ENCODE assay signal across 18 cellular contexts in genomic region chr2:197668296-197668695, GRCh38. TPM values are rescaled to one million over a fixed set of nuclear protein-coding genes. Genes with fewer than 3 reads are reported as not detected.
DNase-seq lines count a peak whose midpoint lies in the region; ATAC-seq and TF ChIP-seq lines count a peak whose summit lies in the region.
"Had no signal": no experiment of that assay in that cellular context is flagged by ENCODE, and none has a peak within 500 bp of the region (broad histone marks: within the 10 kb centered on the region; RNA-seq: fewer than 3 reads in every experiment).

No MANE protein-coding gene starts in this region.

- TF ChIP-seq CTCF in PC-3 (conservative IDR thresholded peaks at IDR 0.05; ENCODE audit: low read depth, low read length) = no peak
- no peak for TF ChIP-seq CTCF in foreskin keratinocyte (conservative IDR thresholded peaks at IDR 0.05)
- no peak for TF ChIP-seq CTCF in upper lobe of right lung (IDR thresholded peaks at IDR 0.05)

- H2AFZ ChIP-seq in PC-3 (ENCODE audit: low read length) = no peak overlapping the region

- peak; percentile 4 for DNase-seq in HPDE6-E6E7 (ENCODE audit: extremely low spot score)
- DNase-seq in PC-3 = peak; percentile 24
- peak; percentile 27 to 69 for DNase-seq in foreskin keratinocyte
- no peak for DNase-seq in upper lobe of right lung
- DNase-seq in T-helper 2 cell treated with Interferon-gamma antibody and Interleukin-4, amounts not matched to agents 5 μg/mL and 100 μg/mL, for 36 hours (ENCODE audit: low spot score) = no peak
- DNase-seq in NCI-H1436 treated with DMSO at 0.1 percent for 48 hours (lab: John Stamatoyannopoulos, UW) = no peak
- DNase-seq in MG63 = no peak
- DNase-seq: BE2C; CD4-positive, alpha-beta memory T cell; DMS153; DMS79 treated with DMSO at 0.1 percent for 48 hours; EL; GOT3; HFFc6 had no signal

- no peaks in the 10 kb centered on the region for H3K36me3 ChIP-seq in PC-3 (ENCODE audit: low read depth, low read length)
- H3K36me3 ChIP-seq in upper lobe of right lung = no peaks in the 10 kb centered on the region
- no peaks in the 10 kb centered on the region for H3K36me3 ChIP-seq in MG63
- H3K36me3 ChIP-seq: BE2C, HAP-1 had no signal

- H3K4me3 ChIP-seq in PC-3 (ENCODE audit: low read length) = no peak overlapping the region
- no peak overlapping the region for H3K4me3 ChIP-seq in upper lobe of right lung
- H3K4me3 ChIP-seq in MG63 = no peak overlapping the region
- H3K4me3 ChIP-seq: A549, HAP-1 had no signal

- H3K9me3 ChIP-seq in PC-3 (ENCODE audit: low read length) (no peaks in the 10 kb centered on the region), upper lobe of right lung (no peaks in the 10 kb centered on the region), MG63 (peaks cover 5% of the 10 kb centered on the region; the same call in 1 of the 2 replicates)

- H3K27ac Mint-ChIP-seq in T-helper 2 cell treated with Interferon-gamma antibody and Interleukin-4, amounts not matched to agents 5 μg/mL and 100 μg/mL, for 36 hours = no peak overlapping the region
- H3K27ac Mint-ChIP-seq: CD4-positive, alpha-beta memory T cell; HFFc6 had no signal

- BruUV-seq in PC-3 (replicated peaks; lab: Mats Ljungman, UMichigan) = no TSS peak

- H3K9me3 Mint-ChIP-seq in T-helper 2 cell treated with Interferon-gamma antibody and Interleukin-4, amounts not matched to agents 5 μg/mL and 100 μg/mL, for 36 hours = peaks cover 19% of the 10 kb centered on the region
- H3K9me3 Mint-ChIP-seq: HFFc6 had no signal

- H3K27me3 Mint-ChIP-seq in T-helper 2 cell treated with Interferon-gamma antibody and Interleukin-4, amounts not matched to agents 5 μg/mL and 100 μg/mL, for 36 hours (ENCODE audit: low read depth) = peaks cover 22% of the 10 kb centered on the region

- no peaks in the 10 kb centered on the region for H3K36me3 Mint-ChIP-seq in T-helper 2 cell treated with Interferon-gamma antibody and Interleukin-4, amounts not matched to agents 5 μg/mL and 100 μg/mL, for 36 hours (ENCODE audit: low read depth)

- no peak overlapping the region for H3K4me2 ChIP-seq in PC-3 (ENCODE audit: low read length)
- H3K4me2 ChIP-seq: A549 had no signal

- no peaks in the 10 kb centered on the region for H4K20me1 ChIP-seq in PC-3 (ENCODE audit: low read length)

- H3K9ac ChIP-seq in PC-3 (ENCODE audit: low read length) = no peak overlapping the region

- H3K27me3 ChIP-seq in PC-3 (ENCODE audit: low read length) (no peaks in the 10 kb centered on the region), foreskin keratinocyte (no peaks in the 10 kb centered on the region), upper lobe of right lung (no peaks in the 10 kb centered on the region), MG63 (no peaks in the 10 kb centered on the region)

- ATAC-seq in PC-3 (peak; percentile 38; the same call in 1 of the 2 replicates), foreskin keratinocyte (peak; percentile 82), upper lobe of right lung (peak; percentile 23)
- ATAC-seq: A549 had no signal

- H3K4me3 Mint-ChIP-seq in T-helper 2 cell treated with Interferon-gamma antibody and Interleukin-4, amounts not matched to agents 5 μg/mL and 100 μg/mL, for 36 hours = no peak overlapping the region
- H3K4me3 Mint-ChIP-seq: HFFc6 had no signal

- intact Hi-C loops in PC-3 (cut with micrococcal nuclease) (no loop called here), upper lobe of right lung (cut with DNase I) (no loop called here)

- H3K27ac ChIP-seq in PC-3 (ENCODE audit: low read length) (no peak overlapping the region), foreskin keratinocyte (no peak overlapping the region), upper lobe of right lung (no peak overlapping the region)
- H3K27ac ChIP-seq: A549, C4-2B had no signal

- H3K79me2 ChIP-seq in PC-3 (ENCODE audit: low read length) = no peaks in the 10 kb centered on the region

- no peaks in the 10 kb centered on the region for H3K9me2 ChIP-seq in PC-3 (replicated peaks; ENCODE audit: low read length)

- CTCF ChIA-PET in PC-3 (lab: Charles Lee) = no interaction called here

- H3F3A ChIP-seq in PC-3 (ENCODE audit: low read length, unreplicated experiment) = no peaks in the 10 kb centered on the region

- no peaks in the 10 kb centered on the region for H3K4me1 ChIP-seq in PC-3 (ENCODE audit: insufficient read depth, low read length)
- no peaks in the 10 kb centered on the region for H3K4me1 ChIP-seq in foreskin keratinocyte
- no peaks in the 10 kb centered on the region for H3K4me1 ChIP-seq in upper lobe of right lung
- H3K4me1 ChIP-seq: A549, BE2C had no signal

- peaks cover 4% of the 10 kb centered on the region for H3K4me1 Mint-ChIP-seq in T-helper 2 cell treated with Interferon-gamma antibody and Interleukin-4, amounts not matched to agents 5 μg/mL and 100 μg/mL, for 36 hours (ENCODE audit: low read depth)
- H3K4me1 Mint-ChIP-seq: CD4-positive, alpha-beta memory T cell had no signal

- POLR2A ChIA-PET in PC-3 (lab: Charles Lee; ENCODE audit: unreplicated experiment) = no interaction called here

RNA-seq across cellular contexts. Expression of gene RFTN2, which starts 7.1 kb away (rescaled TPM):
- total RNA-seq in PC-3 (2014; rRNA removed) = 0.07 TPM in 1 of 2 replicates, not detected in the other
- not detected in 2 replicates for total RNA-seq in foreskin keratinocyte
- not detected in 2 replicates for polyA plus RNA-seq in foreskin keratinocyte
- 12.3 TPM for total RNA-seq in upper lobe of right lung
- total RNA-seq in MG63 (2014; rRNA removed; shearing (Covaris generic); ENCODE audit: low replicate concordance) = 0.07 TPM in 2 replicates
- total RNA-seq: CD4-positive, alpha-beta memory T cell; HT-29 had no signal

RNA-seq across cellular contexts. Expression of gene MARS2, which starts 36.9 kb away (rescaled TPM):
- 7.8 and 8.3 TPM in 2 replicates for total RNA-seq in PC-3 (2014; rRNA removed)
- 9.9 and 11.6 TPM in 2 replicates for total RNA-seq in foreskin keratinocyte
- 3.6 and 5.4 TPM in 2 replicates for polyA plus RNA-seq in foreskin keratinocyte
- 6.5 TPM for total RNA-seq in upper lobe of right lung
- 4.5 and 4.9 TPM in 2 replicates for total RNA-seq in MG63 (2014; rRNA removed; shearing (Covaris generic); ENCODE audit: low replicate concordance)

Comparison
In these comparisons a context has a peak if more than half of its experiments do, and no peak if none do; other contexts are left out.
1. DNase-seq: peak in HPDE6-E6E7 (single experiment), PC-3 (single experiment) and foreskin keratinocyte (2 of 2); none in upper lobe of right lung (single experiment), T-helper 2 cell treated with Interferon-gamma antibody and Interleukin-4, amounts not matched to agents 5 μg/mL and 100 μg/mL, for 36 hours (single experiment), NCI-H1436 treated with DMSO at 0.1 percent for 48 hours (single experiment) and MG63 (single experiment).
2. ATAC-seq: peak in every context shown above with its lines; median percentile 82 in foreskin keratinocyte; 38 in PC-3; 23 in upper lobe of right lung.
3. RNA of gene RFTN2, which starts 7.1 kb away (total RNA-seq): 12.3 TPM in upper lobe of right lung (single experiment); 0.07 TPM in PC-3, 0.07 TPM in MG63 and not detected in foreskin keratinocyte; every median in the first group is over 10 times any median in the second.